1 cellular context compared by ENCODE assay signal in genomic region chr11:111801135-111801534, GRCh38.
TF ChIP-seq lines count a peak whose summit lies in the region.

No MANE protein-coding gene starts in this region.

TF ChIP-seq in HepG2, 621 proteins besides CTCF, POLR2A, EP300 and RAD21:
- TF ChIP-seq MAFK (conservative IDR thresholded peaks at IDR 0.05 in 1 of 2, IDR thresholded peaks at IDR 0.05 in 1 of 2; ENCODE audit: low read length in 2 of 2) (peak; percentile 40 to 74; a peak in 3 of 4 replicates), IKZF4 (CRISPR knock-in tag; IDR thresholded peaks at IDR 0.05; ENCODE audit: borderline replicate concordance, low read depth, not compliant biosample characterization) (no peak), MAFF (IDR thresholded peaks at IDR 0.05; ENCODE audit: low read depth, low read length) (peak; percentile 75), SRY (CRISPR knock-in tag; IDR thresholded peaks at IDR 0.05) (no peak)
TF ChIP-seq in HepG2: peak in this region for 2.
